In the genomic region with DNA sequence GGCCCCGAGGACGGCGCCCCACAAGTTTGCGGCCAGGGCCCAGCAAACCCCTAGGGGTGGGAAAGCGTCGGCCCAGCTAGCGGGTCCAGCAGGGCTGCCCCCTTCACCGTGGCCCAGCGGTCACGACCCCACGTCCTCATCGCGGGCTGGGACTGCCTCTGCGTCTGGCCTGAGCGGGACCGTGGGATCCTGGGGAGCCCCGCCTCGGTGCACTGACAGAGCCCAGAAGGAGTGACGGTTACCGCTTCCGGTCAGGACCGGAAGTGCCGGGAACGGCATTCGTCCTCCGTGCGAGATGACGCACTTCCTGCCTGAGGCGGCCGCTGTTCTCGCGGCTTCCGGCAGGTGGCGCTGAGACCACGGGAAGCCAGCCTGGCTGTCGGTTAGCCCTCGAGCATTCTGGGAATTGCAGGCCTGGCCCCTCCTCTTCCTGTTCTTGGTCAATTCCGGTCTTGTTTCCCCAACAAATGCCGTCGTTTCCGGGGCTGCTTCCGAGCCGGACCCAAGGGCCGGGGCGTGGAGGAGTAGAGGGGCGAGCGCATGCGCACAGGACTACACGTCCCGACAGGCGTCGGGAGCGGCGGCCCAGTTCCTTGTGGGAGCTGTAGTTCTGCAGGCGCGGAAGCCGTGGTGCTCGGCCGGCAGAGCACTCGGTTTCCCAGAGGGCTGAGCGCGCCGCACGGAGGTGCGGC, we compare ENCODE assay signal across 1 cellular context.
TF ChIP-seq lines count a peak whose summit lies in the region.

A gene (plus strand): TSS at position 682 of the 692 bp plus-strand sequence. CDS start 1,884 bp downstream, outside the sequence.

TF ChIP-seq in K562, 482 proteins besides CTCF, POLR2A, EP300 and RAD21 (continued from another document and continues in another):
- TF ChIP-seq, protein P1, sequence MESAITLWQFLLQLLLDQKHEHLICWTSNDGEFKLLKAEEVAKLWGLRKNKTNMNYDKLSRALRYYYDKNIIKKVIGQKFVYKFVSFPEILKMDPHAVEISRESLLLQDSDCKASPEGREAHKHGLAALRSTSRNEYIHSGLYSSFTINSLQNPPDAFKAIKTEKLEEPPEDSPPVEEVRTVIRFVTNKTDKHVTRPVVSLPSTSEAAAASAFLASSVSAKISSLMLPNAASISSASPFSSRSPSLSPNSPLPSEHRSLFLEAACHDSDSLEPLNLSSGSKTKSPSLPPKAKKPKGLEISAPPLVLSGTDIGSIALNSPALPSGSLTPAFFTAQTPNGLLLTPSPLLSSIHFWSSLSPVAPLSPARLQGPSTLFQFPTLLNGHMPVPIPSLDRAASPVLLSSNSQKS (CRISPR knock-in tag; IDR thresholded peaks at IDR 0.05), result 0 out of 2 replicates have a peak, but pooled peaks have one; percentile 62
- no peak for TF ChIP-seq ZNF830 (CRISPR knock-in tag; IDR thresholded peaks at IDR 0.05)
- TF ChIP-seq, protein P2, sequence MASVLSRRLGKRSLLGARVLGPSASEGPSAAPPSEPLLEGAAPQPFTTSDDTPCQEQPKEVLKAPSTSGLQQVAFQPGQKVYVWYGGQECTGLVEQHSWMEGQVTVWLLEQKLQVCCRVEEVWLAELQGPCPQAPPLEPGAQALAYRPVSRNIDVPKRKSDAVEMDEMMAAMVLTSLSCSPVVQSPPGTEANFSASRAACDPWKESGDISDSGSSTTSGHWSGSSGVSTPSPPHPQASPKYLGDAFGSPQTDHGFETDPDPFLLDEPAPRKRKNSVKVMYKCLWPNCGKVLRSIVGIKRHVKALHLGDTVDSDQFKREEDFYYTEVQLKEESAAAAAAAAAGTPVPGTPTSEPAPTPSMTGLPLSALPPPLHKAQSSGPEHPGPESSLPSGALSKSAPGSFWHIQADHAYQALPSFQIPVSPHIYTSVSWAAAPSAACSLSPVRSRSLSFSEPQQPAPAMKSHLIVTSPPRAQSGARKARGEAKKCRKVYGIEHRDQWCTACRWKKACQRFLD (CRISPR knock-in tag; IDR thresholded peaks at IDR 0.05), result peak; percentile 98
- no peak for TF ChIP-seq SMARCA4 (IDR thresholded peaks at IDR 0.05)
- TF ChIP-seq, protein P3, sequence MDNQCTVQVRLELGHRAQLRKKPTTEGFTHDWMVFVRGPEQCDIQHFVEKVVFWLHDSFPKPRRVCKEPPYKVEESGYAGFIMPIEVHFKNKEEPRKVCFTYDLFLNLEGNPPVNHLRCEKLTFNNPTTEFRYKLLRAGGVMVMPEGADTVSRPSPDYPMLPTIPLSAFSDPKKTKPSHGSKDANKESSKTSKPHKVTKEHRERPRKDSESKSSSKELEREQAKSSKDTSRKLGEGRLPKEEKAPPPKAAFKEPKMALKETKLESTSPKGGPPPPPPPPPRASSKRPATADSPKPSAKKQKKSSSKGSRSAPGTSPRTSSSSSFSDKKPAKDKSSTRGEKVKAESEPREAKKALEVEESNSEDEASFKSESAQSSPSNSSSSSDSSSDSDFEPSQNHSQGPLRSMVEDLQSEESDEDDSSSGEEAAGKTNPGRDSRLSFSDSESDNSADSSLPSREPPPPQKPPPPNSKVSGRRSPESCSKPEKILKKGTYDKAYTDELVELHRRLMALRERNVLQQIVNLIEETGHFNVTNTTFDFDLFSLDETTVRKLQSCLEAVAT (IDR thresholded peaks at IDR 0.05), result no peak
- TF ChIP-seq, protein P4, sequence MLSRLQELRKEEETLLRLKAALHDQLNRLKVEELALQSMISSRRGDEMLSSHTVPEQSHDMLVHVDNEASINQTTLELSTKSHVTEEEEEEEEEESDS (CRISPR knock-in tag; IDR thresholded peaks at IDR 0.05), result no peak
- peak; percentile 62; the same call in 1 of the 2 replicates for TF ChIP-seq KAT7 (CRISPR knock-in tag; IDR thresholded peaks at IDR 0.05; ENCODE audit: borderline replicate concordance)
- TF ChIP-seq KLF1 (tag; IDR thresholded peaks at IDR 0.05), result peak; percentile 89
- TF ChIP-seq ZBTB17 (CRISPR knock-in tag; IDR thresholded peaks at IDR 0.05), result peak; percentile 19
- no peak for TF ChIP-seq MED1 (CRISPR knock-in tag; IDR thresholded peaks at IDR 0.05; ENCODE audit: borderline replicate concordance)
- TF ChIP-seq DDX20 (tag; IDR thresholded peaks at IDR 0.05; ENCODE audit: low read depth), result no peak
- TF ChIP-seq RFX5 (IDR thresholded peaks at IDR 0.05; ENCODE audit: low read depth, low read length), result no peak
- TF ChIP-seq SNRNP70 (optimal IDR thresholded peaks at IDR 0.05; ENCODE audit: low read depth, low read length), result no peak
- TF ChIP-seq E2F3 (CRISPR knock-in tag; IDR thresholded peaks at IDR 0.05), result peak; percentile 73; the same call in 1 of the 2 replicates
- no peak for TF ChIP-seq TAF15 (IDR thresholded peaks at IDR 0.05; ENCODE audit: low read depth, low read length)
- TF ChIP-seq ZNF23 (CRISPR knock-in tag; IDR thresholded peaks at IDR 0.05), result no peak
- TF ChIP-seq PHB2 (IDR thresholded peaks at IDR 0.05; ENCODE audit: low read depth), result no peak
- TF ChIP-seq, protein P5, sequence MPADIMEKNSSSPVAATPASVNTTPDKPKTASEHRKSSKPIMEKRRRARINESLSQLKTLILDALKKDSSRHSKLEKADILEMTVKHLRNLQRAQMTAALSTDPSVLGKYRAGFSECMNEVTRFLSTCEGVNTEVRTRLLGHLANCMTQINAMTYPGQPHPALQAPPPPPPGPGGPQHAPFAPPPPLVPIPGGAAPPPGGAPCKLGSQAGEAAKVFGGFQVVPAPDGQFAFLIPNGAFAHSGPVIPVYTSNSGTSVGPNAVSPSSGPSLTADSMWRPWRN (IDR thresholded peaks at IDR 0.05; ENCODE audit: low read depth), result no peak
- peak; percentile 67; the same call in 1 of the 2 replicates for TF ChIP-seq NBN (IDR thresholded peaks at IDR 0.05; ENCODE audit: low read depth)
- TF ChIP-seq, protein P6, sequence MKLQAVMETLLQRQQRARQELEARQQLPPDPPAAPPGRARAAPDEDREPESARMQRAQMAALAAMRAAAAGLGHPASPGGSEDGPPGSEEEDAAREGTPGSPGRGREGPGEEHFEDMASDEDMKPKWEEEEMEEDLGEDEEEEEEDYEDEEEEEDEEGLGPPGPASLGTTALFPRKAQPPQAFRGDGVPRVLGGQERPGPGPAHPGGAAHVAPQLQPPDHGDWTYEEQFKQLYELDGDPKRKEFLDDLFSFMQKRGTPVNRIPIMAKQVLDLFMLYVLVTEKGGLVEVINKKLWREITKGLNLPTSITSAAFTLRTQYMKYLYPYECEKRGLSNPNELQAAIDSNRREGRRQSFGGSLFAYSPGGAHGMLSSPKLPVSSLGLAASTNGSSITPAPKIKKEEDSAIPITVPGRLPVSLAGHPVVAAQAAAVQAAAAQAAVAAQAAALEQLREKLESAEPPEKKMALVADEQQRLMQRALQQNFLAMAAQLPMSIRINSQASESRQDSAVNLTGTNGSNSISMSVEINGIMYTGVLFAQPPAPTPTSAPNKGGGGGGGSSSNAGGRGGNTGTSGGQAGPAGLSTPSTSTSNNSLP (IDR thresholded peaks at IDR 0.05; ENCODE audit: borderline replicate concordance, low read depth, low read length), result no peak
- peak; percentile 99 for TF ChIP-seq ELF1 (tag; IDR thresholded peaks at IDR 0.05)
- no peak for TF ChIP-seq SRSF7 (optimal IDR thresholded peaks at IDR 0.05; ENCODE audit: low read depth, low read length)
- TF ChIP-seq ZEB2 (IDR thresholded peaks at IDR 0.05), result peak; percentile 42; the same call in 1 of the 2 replicates
- no peak for TF ChIP-seq ZNF12 (CRISPR knock-in tag; IDR thresholded peaks at IDR 0.05)
- no peak for TF ChIP-seq EZH2 (IDR thresholded peaks at IDR 0.05; ENCODE audit: borderline replicate concordance, low read depth, low read length)
- TF ChIP-seq JUNB (CRISPR knock-in tag; conservative IDR thresholded peaks at IDR 0.05), result no peak
- TF ChIP-seq, protein P7, sequence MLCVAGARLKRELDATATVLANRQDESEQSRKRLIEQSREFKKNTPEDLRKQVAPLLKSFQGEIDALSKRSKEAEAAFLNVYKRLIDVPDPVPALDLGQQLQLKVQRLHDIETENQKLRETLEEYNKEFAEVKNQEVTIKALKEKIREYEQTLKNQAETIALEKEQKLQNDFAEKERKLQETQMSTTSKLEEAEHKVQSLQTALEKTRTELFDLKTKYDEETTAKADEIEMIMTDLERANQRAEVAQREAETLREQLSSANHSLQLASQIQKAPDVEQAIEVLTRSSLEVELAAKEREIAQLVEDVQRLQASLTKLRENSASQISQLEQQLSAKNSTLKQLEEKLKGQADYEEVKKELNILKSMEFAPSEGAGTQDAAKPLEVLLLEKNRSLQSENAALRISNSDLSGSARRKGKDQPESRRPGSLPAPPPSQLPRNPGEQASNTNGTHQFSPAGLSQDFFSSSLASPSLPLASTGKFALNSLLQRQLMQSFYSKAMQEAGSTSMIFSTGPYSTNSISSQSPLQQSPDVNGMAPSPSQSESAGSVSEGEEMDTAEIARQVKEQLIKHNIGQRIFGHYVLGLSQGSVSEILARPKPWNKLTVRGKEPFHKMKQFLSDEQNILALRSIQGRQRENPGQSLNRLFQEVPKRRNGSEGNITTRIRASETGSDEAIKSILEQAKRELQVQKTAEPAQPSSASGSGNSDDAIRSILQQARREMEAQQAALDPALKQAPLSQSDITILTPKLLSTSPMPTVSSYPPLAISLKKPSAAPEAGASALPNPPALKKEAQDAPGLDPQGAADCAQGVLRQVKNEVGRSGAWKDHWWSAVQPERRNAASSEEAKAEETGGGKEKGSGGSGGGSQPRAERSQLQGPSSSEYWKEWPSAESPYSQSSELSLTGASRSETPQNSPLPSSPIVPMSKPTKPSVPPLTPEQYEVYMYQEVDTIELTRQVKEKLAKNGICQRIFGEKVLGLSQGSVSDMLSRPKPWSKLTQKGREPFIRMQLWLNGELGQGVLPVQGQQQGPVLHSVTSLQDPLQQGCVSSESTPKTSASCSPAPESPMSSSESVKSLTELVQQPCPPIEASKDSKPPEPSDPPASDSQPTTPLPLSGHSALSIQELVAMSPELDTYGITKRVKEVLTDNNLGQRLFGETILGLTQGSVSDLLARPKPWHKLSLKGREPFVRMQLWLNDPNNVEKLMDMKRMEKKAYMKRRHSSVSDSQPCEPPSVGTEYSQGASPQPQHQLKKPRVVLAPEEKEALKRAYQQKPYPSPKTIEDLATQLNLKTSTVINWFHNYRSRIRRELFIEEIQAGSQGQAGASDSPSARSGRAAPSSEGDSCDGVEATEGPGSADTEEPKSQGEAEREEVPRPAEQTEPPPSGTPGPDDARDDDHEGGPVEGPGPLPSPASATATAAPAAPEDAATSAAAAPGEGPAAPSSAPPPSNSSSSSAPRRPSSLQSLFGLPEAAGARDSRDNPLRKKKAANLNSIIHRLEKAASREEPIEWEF (CRISPR knock-in tag; IDR thresholded peaks at IDR 0.05), result peak; percentile 26; the same call in 1 of the 2 replicates
- TF ChIP-seq ZNF431 (CRISPR knock-in tag; IDR thresholded peaks at IDR 0.05), result no peak
- TF ChIP-seq ZKSCAN8 (CRISPR knock-in tag; IDR thresholded peaks at IDR 0.05), result no peak; the same call in 1 of the 2 replicates
- no peak for TF ChIP-seq NFXL1 (CRISPR knock-in tag; IDR thresholded peaks at IDR 0.05)
- TF ChIP-seq MEF2A (IDR thresholded peaks at IDR 0.05; ENCODE audit: control insufficient read depth, low read depth, low read length), result no peak
- TF ChIP-seq ZSCAN32 (CRISPR knock-in tag; IDR thresholded peaks at IDR 0.05), result no peak
- peak; percentile 95 for TF ChIP-seq ZNF644 (tag; IDR thresholded peaks at IDR 0.05; ENCODE audit: low read depth)
- TF ChIP-seq ZNF695 (CRISPR knock-in tag; IDR thresholded peaks at IDR 0.05), result no peak
- TF ChIP-seq, protein P8, sequence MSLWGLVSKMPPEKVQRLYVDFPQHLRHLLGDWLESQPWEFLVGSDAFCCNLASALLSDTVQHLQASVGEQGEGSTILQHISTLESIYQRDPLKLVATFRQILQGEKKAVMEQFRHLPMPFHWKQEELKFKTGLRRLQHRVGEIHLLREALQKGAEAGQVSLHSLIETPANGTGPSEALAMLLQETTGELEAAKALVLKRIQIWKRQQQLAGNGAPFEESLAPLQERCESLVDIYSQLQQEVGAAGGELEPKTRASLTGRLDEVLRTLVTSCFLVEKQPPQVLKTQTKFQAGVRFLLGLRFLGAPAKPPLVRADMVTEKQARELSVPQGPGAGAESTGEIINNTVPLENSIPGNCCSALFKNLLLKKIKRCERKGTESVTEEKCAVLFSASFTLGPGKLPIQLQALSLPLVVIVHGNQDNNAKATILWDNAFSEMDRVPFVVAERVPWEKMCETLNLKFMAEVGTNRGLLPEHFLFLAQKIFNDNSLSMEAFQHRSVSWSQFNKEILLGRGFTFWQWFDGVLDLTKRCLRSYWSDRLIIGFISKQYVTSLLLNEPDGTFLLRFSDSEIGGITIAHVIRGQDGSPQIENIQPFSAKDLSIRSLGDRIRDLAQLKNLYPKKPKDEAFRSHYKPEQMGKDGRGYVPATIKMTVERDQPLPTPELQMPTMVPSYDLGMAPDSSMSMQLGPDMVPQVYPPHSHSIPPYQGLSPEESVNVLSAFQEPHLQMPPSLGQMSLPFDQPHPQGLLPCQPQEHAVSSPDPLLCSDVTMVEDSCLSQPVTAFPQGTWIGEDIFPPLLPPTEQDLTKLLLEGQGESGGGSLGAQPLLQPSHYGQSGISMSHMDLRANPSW (CRISPR knock-in tag; IDR thresholded peaks at IDR 0.05), result no peak
- no peak for TF ChIP-seq RBM34 (IDR thresholded peaks at IDR 0.05; ENCODE audit: borderline replicate concordance, insufficient read depth, low read length)
- TF ChIP-seq SIX5 (IDR thresholded peaks at IDR 0.05; ENCODE audit: borderline replicate concordance in 1 of 2, insufficient read depth in 1 of 2, low read depth in 1 of 2, low read length in 2 of 2), result peak; percentile 92; a peak in 3 of 4 replicates
- TF ChIP-seq NFATC3 (IDR thresholded peaks at IDR 0.05), result no peak
- TF ChIP-seq, protein P9, sequence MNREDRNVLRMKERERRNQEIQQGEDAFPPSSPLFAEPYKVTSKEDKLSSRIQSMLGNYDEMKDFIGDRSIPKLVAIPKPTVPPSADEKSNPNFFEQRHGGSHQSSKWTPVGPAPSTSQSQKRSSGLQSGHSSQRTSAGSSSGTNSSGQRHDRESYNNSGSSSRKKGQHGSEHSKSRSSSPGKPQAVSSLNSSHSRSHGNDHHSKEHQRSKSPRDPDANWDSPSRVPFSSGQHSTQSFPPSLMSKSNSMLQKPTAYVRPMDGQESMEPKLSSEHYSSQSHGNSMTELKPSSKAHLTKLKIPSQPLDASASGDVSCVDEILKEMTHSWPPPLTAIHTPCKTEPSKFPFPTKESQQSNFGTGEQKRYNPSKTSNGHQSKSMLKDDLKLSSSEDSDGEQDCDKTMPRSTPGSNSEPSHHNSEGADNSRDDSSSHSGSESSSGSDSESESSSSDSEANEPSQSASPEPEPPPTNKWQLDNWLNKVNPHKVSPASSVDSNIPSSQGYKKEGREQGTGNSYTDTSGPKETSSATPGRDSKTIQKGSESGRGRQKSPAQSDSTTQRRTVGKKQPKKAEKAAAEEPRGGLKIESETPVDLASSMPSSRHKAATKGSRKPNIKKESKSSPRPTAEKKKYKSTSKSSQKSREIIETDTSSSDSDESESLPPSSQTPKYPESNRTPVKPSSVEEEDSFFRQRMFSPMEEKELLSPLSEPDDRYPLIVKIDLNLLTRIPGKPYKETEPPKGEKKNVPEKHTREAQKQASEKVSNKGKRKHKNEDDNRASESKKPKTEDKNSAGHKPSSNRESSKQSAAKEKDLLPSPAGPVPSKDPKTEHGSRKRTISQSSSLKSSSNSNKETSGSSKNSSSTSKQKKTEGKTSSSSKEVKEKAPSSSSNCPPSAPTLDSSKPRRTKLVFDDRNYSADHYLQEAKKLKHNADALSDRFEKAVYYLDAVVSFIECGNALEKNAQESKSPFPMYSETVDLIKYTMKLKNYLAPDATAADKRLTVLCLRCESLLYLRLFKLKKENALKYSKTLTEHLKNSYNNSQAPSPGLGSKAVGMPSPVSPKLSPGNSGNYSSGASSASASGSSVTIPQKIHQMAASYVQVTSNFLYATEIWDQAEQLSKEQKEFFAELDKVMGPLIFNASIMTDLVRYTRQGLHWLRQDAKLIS (CRISPR knock-in tag; IDR thresholded peaks at IDR 0.05), result peak; percentile 82; the same call in 1 of the 2 replicates
- no peak for TF ChIP-seq KLF10 (CRISPR knock-in tag; IDR thresholded peaks at IDR 0.05)
- no peak for TF ChIP-seq SMARCE1 (IDR thresholded peaks at IDR 0.05)
